In the genomic region with DNA sequence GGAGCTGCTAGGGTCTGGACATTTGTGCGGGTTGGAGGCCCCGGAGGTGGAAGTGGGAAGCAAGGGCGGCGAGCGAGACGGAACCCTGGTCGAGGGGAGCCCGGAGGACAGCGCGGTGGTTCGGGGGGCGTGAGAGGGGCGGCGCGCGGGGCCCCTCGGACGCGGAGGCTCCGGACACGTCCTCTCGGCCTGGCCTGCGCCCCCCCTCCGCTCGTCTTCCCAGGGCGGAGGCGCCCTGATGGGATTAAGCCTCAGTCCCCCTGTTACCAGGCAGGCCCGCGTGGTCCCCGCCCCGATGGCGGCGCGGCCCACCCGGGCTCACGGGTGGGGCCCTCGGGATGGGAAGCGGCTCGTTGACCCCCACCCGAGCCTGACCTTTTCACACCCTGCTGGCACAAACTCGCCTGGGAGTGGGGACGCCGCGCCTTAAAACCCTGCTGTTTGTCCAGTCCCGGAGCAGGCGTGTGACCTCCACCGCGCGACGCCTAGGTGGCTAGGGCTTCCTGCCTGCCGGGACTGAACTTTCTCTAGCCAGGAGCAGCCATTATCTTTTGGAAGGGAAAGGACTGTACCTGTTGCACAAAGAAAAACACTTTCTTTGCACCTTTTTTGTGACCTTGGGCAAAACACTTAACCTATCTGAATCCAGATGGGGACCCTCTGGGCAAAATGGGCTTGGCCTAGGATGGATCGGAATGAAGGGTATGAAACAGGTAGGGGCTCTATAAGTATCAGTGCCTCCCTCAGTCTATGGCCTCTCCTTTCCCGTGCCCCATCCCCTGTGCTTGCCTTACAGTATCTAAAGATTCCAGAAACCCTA, we compare ENCODE assay signal across 9 cellular contexts. TPM values are rescaled to one million over a fixed set of nuclear protein-coding genes. Genes with fewer than 3 reads are reported as not detected.
DNase-seq lines count a peak whose midpoint lies in the region; ATAC-seq, FAIRE-seq and TF ChIP-seq lines count a peak whose summit lies in the region.
"Had no signal": no experiment of that assay in that cellular context is flagged by ENCODE, and none has a peak within 500 bp of the region (broad histone marks: within the 10 kb centered on the region; RNA-seq: fewer than 3 reads in every experiment).

No MANE protein-coding gene starts in this region.

- no peak for TF ChIP-seq POLR2A in GM12892 (IDR thresholded peaks at IDR 0.05; ENCODE audit: low read depth, low read length)
- no peak for TF ChIP-seq POLR2A in GM18505 (IDR thresholded peaks at IDR 0.05; ENCODE audit: borderline replicate concordance, extremely low read depth, insufficient read depth, insufficient read length)

- no peak for FAIRE-seq in GM12892 (lab: Jason Lieb, UNC)

- peak overlapping the region; percentile 76 for H3K4me3 ChIP-seq in fibroblast of the aortic adventitia (ENCODE audit: low read depth, low read length)

- H3K27ac Mint-ChIP-seq in osteocyte (ENCODE audit: unreplicated experiment) = peak overlapping the region; percentile 73

- H3K4me3 Mint-ChIP-seq in osteocyte (ENCODE audit: unreplicated experiment) = peak overlapping the region; percentile 92

- ATAC-seq in SK-N-SH treated with all-trans-retinoic acid at 6 μM for 48 hours = peak; percentile 30
- no peak for ATAC-seq in GM18505 (IDR thresholded peaks at IDR 0.05; ENCODE audit: unreplicated experiment)

- peak; percentile 55 for DNase-seq in Caki2 (ENCODE audit: low read depth)
- DNase-seq in fibroblast of the aortic adventitia (ENCODE audit: low read depth) = no peak
- no peak for DNase-seq in osteocyte (ENCODE audit: extremely low spot score, unreplicated experiment)
- DNase-seq in HCEC 1CT = no peak
- no peak for DNase-seq in GM12892 (ENCODE audit: insufficient read length)
- DNase-seq in globus pallidus (ENCODE audit: low spot score) = no peak

- H3K9me3 Mint-ChIP-seq in osteocyte (ENCODE audit: unreplicated experiment) = no peaks in the 10 kb centered on the region

- peaks cover 29% of the 10 kb centered on the region for H3K27me3 Mint-ChIP-seq in osteocyte (ENCODE audit: unreplicated experiment)

- H3K4me1 Mint-ChIP-seq in osteocyte (ENCODE audit: unreplicated experiment) = peaks cover 14% of the 10 kb centered on the region

- TF ChIP-seq CTCF in fibroblast of the aortic adventitia (IDR thresholded peaks at IDR 0.05; ENCODE audit: insufficient read depth, low read length) = no peak
- TF ChIP-seq CTCF in osteocyte (IDR thresholded peaks at IDR 0.05) = no peak

- no peaks in the 10 kb centered on the region for H3K36me3 Mint-ChIP-seq in osteocyte (ENCODE audit: unreplicated experiment)

- in situ Hi-C loops in Caki2 (cut with HindIII; ENCODE audit: low pct_unique_long_range_greater_than_20kb, low sequenced_read_pairs) = no loop called here

TF ChIP-seq in SK-N-SH treated with all-trans-retinoic acid at 6 μM for 48 hours, 23 proteins besides CTCF, POLR2A, EP300 and RAD21:
- no peak for TF ChIP-seq ESRRG (CRISPR knock-in tag; IDR thresholded peaks at IDR 0.05)
- TF ChIP-seq ZC3H10 (CRISPR knock-in tag; IDR thresholded peaks at IDR 0.05) = no peak
- TF ChIP-seq, protein P1, sequence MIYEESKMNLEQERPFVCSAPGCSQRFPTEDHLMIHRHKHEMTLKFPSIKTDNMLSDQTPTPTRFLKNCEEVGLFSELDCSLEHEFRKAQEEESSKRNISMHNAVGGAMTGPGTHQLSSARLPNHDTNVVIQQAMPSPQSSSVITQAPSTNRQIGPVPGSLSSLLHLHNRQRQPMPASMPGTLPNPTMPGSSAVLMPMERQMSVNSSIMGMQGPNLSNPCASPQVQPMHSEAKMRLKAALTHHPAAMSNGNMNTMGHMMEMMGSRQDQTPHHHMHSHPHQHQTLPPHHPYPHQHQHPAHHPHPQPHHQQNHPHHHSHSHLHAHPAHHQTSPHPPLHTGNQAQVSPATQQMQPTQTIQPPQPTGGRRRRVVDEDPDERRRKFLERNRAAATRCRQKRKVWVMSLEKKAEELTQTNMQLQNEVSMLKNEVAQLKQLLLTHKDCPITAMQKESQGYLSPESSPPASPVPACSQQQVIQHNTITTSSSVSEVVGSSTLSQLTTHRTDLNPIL (CRISPR knock-in tag; IDR thresholded peaks at IDR 0.05; ENCODE audit: low read depth) = no peak
- no peak for TF ChIP-seq SNAI2 (CRISPR knock-in tag; IDR thresholded peaks at IDR 0.05)
- TF ChIP-seq, protein P2, sequence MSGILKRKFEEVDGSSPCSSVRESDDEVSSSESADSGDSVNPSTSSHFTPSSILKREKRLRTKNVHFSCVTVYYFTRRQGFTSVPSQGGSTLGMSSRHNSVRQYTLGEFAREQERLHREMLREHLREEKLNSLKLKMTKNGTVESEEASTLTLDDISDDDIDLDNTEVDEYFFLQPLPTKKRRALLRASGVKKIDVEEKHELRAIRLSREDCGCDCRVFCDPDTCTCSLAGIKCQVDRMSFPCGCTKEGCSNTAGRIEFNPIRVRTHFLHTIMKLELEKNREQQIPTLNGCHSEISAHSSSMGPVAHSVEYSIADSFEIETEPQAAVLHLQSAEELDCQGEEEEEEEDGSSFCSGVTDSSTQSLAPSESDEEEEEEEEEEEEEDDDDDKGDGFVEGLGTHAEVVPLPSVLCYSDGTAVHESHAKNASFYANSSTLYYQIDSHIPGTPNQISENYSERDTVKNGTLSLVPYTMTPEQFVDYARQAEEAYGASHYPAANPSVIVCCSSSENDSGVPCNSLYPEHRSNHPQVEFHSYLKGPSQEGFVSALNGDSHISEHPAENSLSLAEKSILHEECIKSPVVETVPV (CRISPR knock-in tag; IDR thresholded peaks at IDR 0.05) = no peak
- no peak for TF ChIP-seq ARNTL (CRISPR knock-in tag; IDR thresholded peaks at IDR 0.05; ENCODE audit: borderline replicate concordance, low read depth)
- TF ChIP-seq BACH2 (CRISPR knock-in tag; IDR thresholded peaks at IDR 0.05; ENCODE audit: borderline replicate concordance) = no peak
- TF ChIP-seq ZNF70 (CRISPR knock-in tag; IDR thresholded peaks at IDR 0.05) = no peak
- TF ChIP-seq, protein P3, sequence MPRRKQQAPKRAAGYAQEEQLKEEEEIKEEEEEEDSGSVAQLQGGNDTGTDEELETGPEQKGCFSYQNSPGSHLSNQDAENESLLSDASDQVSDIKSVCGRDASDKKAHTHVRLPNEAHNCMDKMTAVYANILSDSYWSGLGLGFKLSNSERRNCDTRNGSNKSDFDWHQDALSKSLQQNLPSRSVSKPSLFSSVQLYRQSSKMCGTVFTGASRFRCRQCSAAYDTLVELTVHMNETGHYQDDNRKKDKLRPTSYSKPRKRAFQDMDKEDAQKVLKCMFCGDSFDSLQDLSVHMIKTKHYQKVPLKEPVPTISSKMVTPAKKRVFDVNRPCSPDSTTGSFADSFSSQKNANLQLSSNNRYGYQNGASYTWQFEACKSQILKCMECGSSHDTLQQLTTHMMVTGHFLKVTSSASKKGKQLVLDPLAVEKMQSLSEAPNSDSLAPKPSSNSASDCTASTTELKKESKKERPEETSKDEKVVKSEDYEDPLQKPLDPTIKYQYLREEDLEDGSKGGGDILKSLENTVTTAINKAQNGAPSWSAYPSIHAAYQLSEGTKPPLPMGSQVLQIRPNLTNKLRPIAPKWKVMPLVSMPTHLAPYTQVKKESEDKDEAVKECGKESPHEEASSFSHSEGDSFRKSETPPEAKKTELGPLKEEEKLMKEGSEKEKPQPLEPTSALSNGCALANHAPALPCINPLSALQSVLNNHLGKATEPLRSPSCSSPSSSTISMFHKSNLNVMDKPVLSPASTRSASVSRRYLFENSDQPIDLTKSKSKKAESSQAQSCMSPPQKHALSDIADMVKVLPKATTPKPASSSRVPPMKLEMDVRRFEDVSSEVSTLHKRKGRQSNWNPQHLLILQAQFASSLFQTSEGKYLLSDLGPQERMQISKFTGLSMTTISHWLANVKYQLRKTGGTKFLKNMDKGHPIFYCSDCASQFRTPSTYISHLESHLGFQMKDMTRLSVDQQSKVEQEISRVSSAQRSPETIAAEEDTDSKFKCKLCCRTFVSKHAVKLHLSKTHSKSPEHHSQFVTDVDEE (CRISPR knock-in tag; IDR thresholded peaks at IDR 0.05) = no peak
- TF ChIP-seq RARB (CRISPR knock-in tag; IDR thresholded peaks at IDR 0.05) = no peak
- TF ChIP-seq ZFP30 (CRISPR knock-in tag; IDR thresholded peaks at IDR 0.05) = no peak
- no peak for TF ChIP-seq GLIS3 (CRISPR knock-in tag; IDR thresholded peaks at IDR 0.05)
- TF ChIP-seq OSR1 (CRISPR knock-in tag; IDR thresholded peaks at IDR 0.05) = no peak
- no peak for TF ChIP-seq ISL1 (CRISPR knock-in tag; IDR thresholded peaks at IDR 0.05)

RNA-seq across cellular contexts. Expression of a gene that starts 1.0 kb away (rescaled TPM):
- total RNA-seq in Caki2 (2014; rRNA removed; shearing (Covaris generic); ENCODE audit: low replicate concordance) = 8.1 and 11.7 TPM in 2 replicates
- total RNA-seq in fibroblast of the aortic adventitia (ENCODE audit: low replicate concordance) = 4.6 and 10.7 TPM in 2 replicates
- total RNA-seq in osteocyte = 8.3 and 10.0 TPM in 2 replicates
- polyA plus RNA-seq in GM12892 (2012; ENCODE audit: missing spikeins) = 0.23 TPM

RNA-seq across cellular contexts. Expression of a gene that starts 7.0 kb away (rescaled TPM):
- not detected in 2 replicates for total RNA-seq in Caki2 (2014; rRNA removed; shearing (Covaris generic); ENCODE audit: low replicate concordance)
- total RNA-seq in fibroblast of the aortic adventitia (ENCODE audit: low replicate concordance) (not detected in 2 replicates), osteocyte (not detected in 2 replicates)
- polyA plus RNA-seq in GM12892 (2012; ENCODE audit: missing spikeins) = not detected
- total RNA-seq: glomerular endothelial cell had no signal
